In genomic region chr16:47037746-47038458, GRCh38 we compare ENCODE assay signal across 8 cellular contexts.
DNase-seq lines count a peak whose midpoint lies in the region; ATAC-seq and TF ChIP-seq lines count a peak whose summit lies in the region.

No MANE protein-coding gene starts in this region.

- H3K36me3 ChIP-seq in breast epithelium: no peaks in the 10 kb centered on the region

- TF ChIP-seq CTCF in VCaP (conservative IDR thresholded peaks at IDR 0.05) (peak; percentile 86), breast epithelium (IDR thresholded peaks at IDR 0.05) (peak; percentile 48 to 89 (median 83))

- H3K9me3 ChIP-seq in breast epithelium: no peaks in the 10 kb centered on the region

- intact Hi-C loops in breast epithelium (cut with DNase I; ENCODE audit: low total_unique reads): no loop called here

- peak; percentile 85 for ATAC-seq in HG02840 (IDR thresholded peaks at IDR 0.05; ENCODE audit: low FRiP score, unreplicated experiment)

- H3K27ac ChIP-seq in VCaP (peak overlapping the region; percentile 48; the same call in 1 of the 2 replicates), breast epithelium (peak overlapping the region; percentile 56 to 74)

- peak overlapping the region; percentile 61 to 88 (median 68) for H3K4me3 ChIP-seq in breast epithelium

- H3K27me3 ChIP-seq in breast epithelium: no peaks in the 10 kb centered on the region

- TF ChIP-seq POLR2A in breast epithelium (IDR thresholded peaks at IDR 0.05): no peak

- DNase-seq in SHP77 (lab: John Stamatoyannopoulos, UW) (peak; percentile 70 to 81), SHP77 treated with DMSO at 0.1 percent for 48 hours (lab: John Stamatoyannopoulos, UW) (no peak), NCI-H1694 (lab: John Stamatoyannopoulos, UW) (peak; percentile 42), breast epithelium (ENCODE audit: low spot score in 2 of 2) (peak; percentile 61 to 86), islet precursor cell (peak; percentile 92)
- DNase-seq in stimulated activated CD4-positive, alpha-beta T cell treated with anti-CD3 and anti-CD28 coated beads, Interleukin-12 subunit alpha, Interleukin-12 subunit beta, amount 100 ng/mL, for 4 hours: peak; percentile 95

- H3K4me1 ChIP-seq in breast epithelium: no peaks in the 10 kb centered on the region
